13 cellular contexts compared by ENCODE assay signal in the genomic region with DNA sequence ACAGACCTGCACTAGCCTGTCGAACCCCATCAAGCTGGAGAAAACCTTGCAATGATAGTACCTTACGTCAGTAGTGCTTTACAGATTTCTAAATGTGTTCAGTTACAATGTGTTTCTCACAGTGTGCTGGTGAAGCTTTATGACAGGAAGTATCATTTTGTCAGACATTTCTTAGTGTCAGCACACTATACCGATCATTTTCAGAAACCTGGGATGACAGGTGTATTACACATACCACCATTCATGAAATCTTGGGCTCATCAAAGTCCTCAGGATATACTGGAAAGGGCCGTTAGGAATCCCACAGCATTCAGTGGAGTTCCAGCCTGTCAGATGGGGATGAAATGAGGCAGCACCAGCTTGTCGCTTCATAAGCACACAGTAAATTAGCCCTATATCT. TPM values are rescaled to one million over a fixed set of nuclear protein-coding genes. Genes with fewer than 3 reads are reported as not detected.
DNase-seq lines count a peak whose midpoint lies in the region; ATAC-seq, FAIRE-seq and TF ChIP-seq lines count a peak whose summit lies in the region.
"Had no signal": no experiment of that assay in that cellular context is flagged by ENCODE, and none has a peak within 500 bp of the region (broad histone marks: within the 10 kb centered on the region; RNA-seq: fewer than 3 reads in every experiment).

No MANE protein-coding gene starts in this region.

- POLR2A ChIA-PET in T-cell (lab: Charles Lee), result no interaction called here
- POLR2A ChIA-PET in endothelial cell of umbilical vein (lab: Charles Lee), result no interaction called here

- no peak overlapping the region for H3K9ac ChIP-seq in endothelial cell of umbilical vein (replicated peaks; ENCODE audit: extremely low read depth, insufficient read depth, low read length)

- no peaks in the 10 kb centered on the region for H4K20me1 ChIP-seq in endothelial cell of umbilical vein (replicated peaks; ENCODE audit: control insufficient read depth, extremely low read depth, insufficient read depth, low read length)

- peaks cover 28% of the 10 kb centered on the region for H3K4me1 Mint-ChIP-seq in T-helper 1 cell treated with Interleukin-12 subunit alpha and Interleukin-12 subunit beta and Interleukin-4 antibody, amounts not matched to agents 30 μg/mL and 1 μg/mL, for 36 hours (ENCODE audit: low read depth)
- H3K4me1 Mint-ChIP-seq in T-cell, result peaks cover 15 to 32% (median 32%) of the 10 kb centered on the region in 3 donors
- peaks cover 16% of the 10 kb centered on the region for H3K4me1 Mint-ChIP-seq in stimulated activated memory B cell treated with anti-CD40 and anti-IgM and Interleukin-4, amounts not matched to agents 10 μg/mL and 1 μg/mL and 100 μg/mL, for 72 hours

- no peak for TF ChIP-seq POLR2A in endothelial cell of umbilical vein (IDR thresholded peaks at IDR 0.05; ENCODE audit: low read depth, low read length)

- H3K27me3 ChIP-seq in endothelial cell of umbilical vein (ENCODE audit: control insufficient read depth in 2 of 2, insufficient read depth in 2 of 2, low read length in 2 of 2), result no peaks in the 10 kb centered on the region

- H3K27ac Mint-ChIP-seq in T-helper 1 cell treated with Interleukin-12 subunit alpha and Interleukin-12 subunit beta and Interleukin-4 antibody, amounts not matched to agents 30 μg/mL and 1 μg/mL, for 36 hours, result peak overlapping the region; percentile 84
- peak overlapping the region; percentile 92 to 97 for H3K27ac Mint-ChIP-seq in T-cell
- peak overlapping the region; percentile 76 for H3K27ac Mint-ChIP-seq in stimulated activated memory B cell treated with anti-CD40 and anti-IgM and Interleukin-4, amounts not matched to agents 10 μg/mL and 1 μg/mL and 100 μg/mL, for 72 hours

- no peak overlapping the region for H2AFZ ChIP-seq in endothelial cell of umbilical vein (ENCODE audit: low read depth, low read length)

- H3K9me1 ChIP-seq in endothelial cell of umbilical vein (replicated peaks; ENCODE audit: control insufficient read depth, extremely low read depth, insufficient read depth, low read length), result no peaks in the 10 kb centered on the region

- intact Hi-C loops in endothelial cell of umbilical vein (cut with micrococcal nuclease), result loop anchor here (10.0 kb wide), 1 partner anchor 258 kb away; no protein-coding TSS in a partner anchor

- H3K4me3 Mint-ChIP-seq in T-helper 1 cell treated with Interleukin-12 subunit alpha and Interleukin-12 subunit beta and Interleukin-4 antibody, amounts not matched to agents 30 μg/mL and 1 μg/mL, for 36 hours, result no peak overlapping the region
- no peak overlapping the region for H3K4me3 Mint-ChIP-seq in T-cell
- no peak overlapping the region for H3K4me3 Mint-ChIP-seq in stimulated activated memory B cell treated with anti-CD40 and anti-IgM and Interleukin-4, amounts not matched to agents 10 μg/mL and 1 μg/mL and 100 μg/mL, for 72 hours

- peaks cover 40% of the 10 kb centered on the region for H3K4me1 ChIP-seq in endothelial cell of umbilical vein (ENCODE audit: control insufficient read depth, extremely low read depth, insufficient read depth, low read length)

- H3K4me2 ChIP-seq in endothelial cell of umbilical vein (ENCODE audit: insufficient read depth, low read length), result no peak overlapping the region

- BruUV-seq in endothelial cell of umbilical vein (replicated peaks; lab: Mats Ljungman, UMichigan), result no TSS peak

- H3K79me2 ChIP-seq in endothelial cell of umbilical vein (ENCODE audit: control insufficient read depth, insufficient read depth, low read length), result peaks cover 23% of the 10 kb centered on the region

- dilution Hi-C loops in endothelial cell of umbilical vein (cut with MboI; ENCODE audit: extremely low pct_ligation_motif_present, low sequenced_read_pairs), result no loop called here

- TF ChIP-seq CTCF in endothelial cell of umbilical vein (IDR thresholded peaks at IDR 0.05; ENCODE audit: extremely low read depth in 1 of 2, insufficient read depth in 1 of 2, low read depth in 1 of 2, low read length in 2 of 2), result no peak

- ATAC-seq in T-cell (replicated peaks in 1 of 4) (no peak), GM21786 (IDR thresholded peaks at IDR 0.05; ENCODE audit: unreplicated experiment) (no peak)
- no peak for ATAC-seq in stimulated activated memory B cell treated with anti-CD40 and anti-IgM and Interleukin-4, amounts not matched to agents 10 μg/mL and 1 μg/mL and 100 μg/mL, for 72 hours

- H3K9me3 ChIP-seq in endothelial cell of umbilical vein (replicated peaks; ENCODE audit: control insufficient read depth, insufficient read depth, low read length), result no peaks in the 10 kb centered on the region

- H3K4me3 ChIP-seq in endothelial cell of umbilical vein (replicated peaks in 1 of 3; ENCODE audit: insufficient read depth in 1 of 3, low read depth in 1 of 3, low read length in 3 of 3), result no peak overlapping the region

- CTCF ChIA-PET in T-cell (lab: Charles Lee) (interaction anchor here in 1 of 2 donors (0.6 kb wide), 1 partner anchor 258 kb away, joined by 4 read pairs; no protein-coding TSS in a partner anchor), endothelial cell of umbilical vein (lab: Charles Lee) (interaction anchor here (1.9 to 2.0 kb wide), 2 partner anchors 13 to 16 kb away, joined by 4 to 7 read pairs; no protein-coding TSS in a partner anchor)

- H3K27me3 Mint-ChIP-seq in T-helper 1 cell treated with Interleukin-12 subunit alpha and Interleukin-12 subunit beta and Interleukin-4 antibody, amounts not matched to agents 30 μg/mL and 1 μg/mL, for 36 hours (ENCODE audit: low read depth), result no peaks in the 10 kb centered on the region
- no peaks in the 10 kb centered on the region for H3K27me3 Mint-ChIP-seq in T-cell
- no peaks in the 10 kb centered on the region for H3K27me3 Mint-ChIP-seq in stimulated activated memory B cell treated with anti-CD40 and anti-IgM and Interleukin-4, amounts not matched to agents 10 μg/mL and 1 μg/mL and 100 μg/mL, for 72 hours

- no peak for DNase-seq in T-helper 1 cell
- no peak for DNase-seq in T-cell
- DNase-seq in endothelial cell of umbilical vein (ENCODE audit: low read depth, low spot score), result no peak
- DNase-seq in NCI-H1105 (lab: John Stamatoyannopoulos, UW), result no peak
- DNase-seq in NCI-H2081 (lab: John Stamatoyannopoulos, UW), result no peak
- DNase-seq: activated CD4-positive, alpha-beta T cell treated with anti-CD3 and anti-CD28 coated beads, Interleukin-2, amount 50 U/mL, for 1 hour; kidney; NCI-H345; right cardiac atrium had no signal

- peaks cover 54% of the 10 kb centered on the region for H3K36me3 Mint-ChIP-seq in T-helper 1 cell treated with Interleukin-12 subunit alpha and Interleukin-12 subunit beta and Interleukin-4 antibody, amounts not matched to agents 30 μg/mL and 1 μg/mL, for 36 hours (ENCODE audit: low read depth)
- peaks cover 68% of the 10 kb centered on the region for H3K36me3 Mint-ChIP-seq in T-cell
- peaks cover 56% of the 10 kb centered on the region for H3K36me3 Mint-ChIP-seq in stimulated activated memory B cell treated with anti-CD40 and anti-IgM and Interleukin-4, amounts not matched to agents 10 μg/mL and 1 μg/mL and 100 μg/mL, for 72 hours

- peaks cover 22 to 48% of the 10 kb centered on the region in 2 experiments for H3K36me3 ChIP-seq in endothelial cell of umbilical vein (ENCODE audit: control insufficient read depth in 2 of 2, extremely low read depth in 1 of 2, insufficient read depth in 2 of 2, low read length in 2 of 2)

- H3K9me3 Mint-ChIP-seq in T-helper 1 cell treated with Interleukin-12 subunit alpha and Interleukin-12 subunit beta and Interleukin-4 antibody, amounts not matched to agents 30 μg/mL and 1 μg/mL, for 36 hours, result no peaks in the 10 kb centered on the region
- no peaks in the 10 kb centered on the region for H3K9me3 Mint-ChIP-seq in T-cell
- H3K9me3 Mint-ChIP-seq in stimulated activated memory B cell treated with anti-CD40 and anti-IgM and Interleukin-4, amounts not matched to agents 10 μg/mL and 1 μg/mL and 100 μg/mL, for 72 hours, result no peaks in the 10 kb centered on the region

- H3K27ac ChIP-seq in endothelial cell of umbilical vein (ENCODE audit: insufficient read depth, low read depth, low read length), result peak overlapping the region; percentile 97

- FAIRE-seq in endothelial cell of umbilical vein (lab: Jason Lieb, UNC), result no peak
- FAIRE-seq: frontal cortex, kidney had no signal

TF ChIP-seq in endothelial cell of umbilical vein, 7 proteins besides CTCF, POLR2A, EP300 and RAD21:
- TF ChIP-seq EZH2 (IDR thresholded peaks at IDR 0.05; ENCODE audit: borderline replicate concordance, low read depth, low read length, severe bottlenecking) (no peak), JUN (IDR thresholded peaks at IDR 0.05; ENCODE audit: borderline replicate concordance, insufficient read depth, insufficient read length, low read depth) (no peak), FOS (IDR thresholded peaks at IDR 0.05; ENCODE audit: borderline replicate concordance, insufficient read depth, low read length) (no peak), POLR2AphosphoS5 (IDR thresholded peaks at IDR 0.05; ENCODE audit: insufficient read depth, low read depth, low read length) (no peak)
- TF ChIP-seq, protein P1, sequence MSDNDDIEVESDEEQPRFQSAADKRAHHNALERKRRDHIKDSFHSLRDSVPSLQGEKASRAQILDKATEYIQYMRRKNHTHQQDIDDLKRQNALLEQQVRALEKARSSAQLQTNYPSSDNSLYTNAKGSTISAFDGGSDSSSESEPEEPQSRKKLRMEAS (IDR thresholded peaks at IDR 0.05; ENCODE audit: insufficient read depth, insufficient read length), result no peak

RNA-seq across cellular contexts. Expression of gene TTC19, which starts 27.3 kb away (rescaled TPM):
- total RNA-seq in T-cell (10 to 100 TPM; 39.2 to 58.6 (median 42.2) TPM), endothelial cell of umbilical vein (32.8 and 33.3 TPM in 2 replicates)
- polyA plus RNA-seq in endothelial cell of umbilical vein, result 7.6 and 7.8 TPM in 2 replicates
- polyA plus RNA-seq in endothelial cell of umbilical vein (2011; cell fraction: cytosol; rRNA removed), result 6.7 TPM in 2 replicates
- polyA plus RNA-seq in endothelial cell of umbilical vein (2011; cell fraction: nucleus; rRNA removed), result 13.0 and 14.1 TPM in 2 replicates
- 30.7 and 31.2 TPM in 2 replicates for polyA plus RNA-seq in endothelial cell of umbilical vein (2012)
- polyA minus RNA-seq in endothelial cell of umbilical vein, result 12.1 and 12.4 TPM in 2 replicates
- polyA minus RNA-seq in endothelial cell of umbilical vein (2011; cell fraction: cytosol; rRNA and poly(A)+ RNA removed), result 13.1 TPM
- polyA minus RNA-seq in endothelial cell of umbilical vein (2011; cell fraction: nucleus; rRNA and poly(A)+ RNA removed), result 18.8 and 24.8 TPM in 2 replicates

RNA-seq across cellular contexts. Expression of gene ZSWIM7, which starts 27.4 kb away (rescaled TPM):
- 10 to 100 TPM; 18.1 to 28.7 (median 22.8) TPM for total RNA-seq in T-cell
- total RNA-seq in endothelial cell of umbilical vein, result 18.0 and 21.9 TPM in 2 replicates
- polyA plus RNA-seq in endothelial cell of umbilical vein, result 33.8 and 38.9 TPM in 2 replicates
- polyA plus RNA-seq in endothelial cell of umbilical vein (2011; cell fraction: cytosol; rRNA removed), result 26.7 and 30.5 TPM in 2 replicates
- 29.1 and 33.7 TPM in 2 replicates for polyA plus RNA-seq in endothelial cell of umbilical vein (2011; cell fraction: nucleus; rRNA removed)
- polyA plus RNA-seq in endothelial cell of umbilical vein (2012), result 27.3 and 27.8 TPM in 2 replicates
- 11.0 and 21.6 TPM in 2 replicates for polyA minus RNA-seq in endothelial cell of umbilical vein
- 11.2 TPM for polyA minus RNA-seq in endothelial cell of umbilical vein (2011; cell fraction: cytosol; rRNA and poly(A)+ RNA removed)
- 2.2 and 6.1 TPM in 2 replicates for polyA minus RNA-seq in endothelial cell of umbilical vein (2011; cell fraction: nucleus; rRNA and poly(A)+ RNA removed)
